Comparison of ENCODE assay signal across 18 cellular contexts in the genomic region with DNA sequence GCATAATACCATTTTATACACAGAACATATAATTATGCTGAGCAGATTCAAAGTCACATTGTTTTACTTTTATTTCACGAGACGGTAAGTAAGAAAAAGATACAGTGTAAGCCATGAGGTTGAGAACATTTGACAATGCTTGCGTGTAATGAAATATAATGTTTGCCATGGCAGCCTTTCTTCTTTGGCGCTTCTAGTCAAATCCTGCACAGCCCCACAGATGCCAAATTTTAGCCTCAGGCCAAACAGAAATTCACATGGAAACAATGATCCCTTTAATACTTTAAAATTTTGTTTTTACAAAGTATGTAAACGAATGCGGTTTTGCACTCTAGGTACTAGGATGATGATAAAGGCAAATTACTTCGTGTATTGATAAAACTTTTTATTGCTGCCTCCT.
"Had no signal": no experiment of that assay in that cellular context is flagged by ENCODE, and none has a peak within 500 bp of the region (broad histone marks: within the 10 kb centered on the region; RNA-seq: fewer than 3 reads in every experiment).

No MANE protein-coding gene starts in this region.

- H3K4me1 ChIP-seq: foreskin keratinocyte, heart right ventricle, lower lobe of right lung, pancreas, transverse colon, vagina had no signal

- H3K9me3 ChIP-seq: heart right ventricle, lower lobe of right lung, pancreas, transverse colon, vagina had no signal

- H3K36me3 ChIP-seq: heart right ventricle, lower lobe of right lung, pancreas, transverse colon, vagina had no signal

- DNase-seq: activated CD4-positive, alpha-beta T cell treated with anti-CD3 and anti-CD28 coated beads, Interleukin-2, amount 10 ng/mL, durations not matched to agents 7 days and 5 days; activated CD8-positive, alpha-beta memory T cell treated with anti-CD3 and anti-CD28 coated beads, Interleukin-2, amount 50 U/mL, for 48 hours; activated gamma-delta T cell; activated T-cell treated with anti-CD3 and anti-CD28 coated beads, Interleukin-2, amount 50 U/mL, for 72 hours; amniotic stem cell; effector CD4-positive, alpha-beta T cell; foreskin keratinocyte; heart right ventricle; left colon; lower lobe of right lung; pancreas; stimulated activated CD4-positive, alpha-beta T cell treated with anti-CD3 and anti-CD28 coated beads, Interleukin-2, amount 100 ng/mL, for 48 hours; T-helper 9 cell; transverse colon had no signal

- H3K4me3 ChIP-seq: coronary artery, heart right ventricle, lower lobe of right lung, pancreas, transverse colon, vagina had no signal

- H3K27ac ChIP-seq: coronary artery, foreskin keratinocyte, heart right ventricle, lower lobe of right lung, pancreas, transverse colon, vagina had no signal

- ATAC-seq: activated naive CD4-positive, alpha-beta T cell treated with anti-CD3 and anti-CD28 coated beads, Interleukin-2, amount 50 U/mL, for 72 hours; activated T-cell treated with anti-CD3 and anti-CD28 coated beads, Interleukin-2, amount 50 U/mL, for 72 hours; foreskin keratinocyte; heart right ventricle; left colon; lower lobe of right lung; pancreas; stimulated activated memory B cell treated with anti-CD40 and anti-IgM and Interleukin-4, amounts not matched to agents 10 μg/mL and 1 μg/mL and 100 μg/mL, for 72 hours had no signal

- H3K27me3 ChIP-seq: foreskin keratinocyte, heart right ventricle, pancreas, transverse colon, vagina had no signal
